1 cellular context compared by ENCODE assay signal in genomic region chr1:32013386-32014198, GRCh38.
TF ChIP-seq lines count a peak whose summit lies in the region.

TSS of gene KHDRBS1 (plus strand) at chr1:32013868. CDS start at chr1:32013996, 128 bp downstream.

TF ChIP-seq in HepG2, 621 proteins besides CTCF, POLR2A, EP300 and RAD21 (continued from another document and continues in another):
- 0 out of 2 replicates have a peak, but pooled peaks have one; percentile 67 for TF ChIP-seq CENPT (CRISPR knock-in tag; IDR thresholded peaks at IDR 0.05; ENCODE audit: low read depth)
- TF ChIP-seq STAT6 (CRISPR knock-in tag; IDR thresholded peaks at IDR 0.05; ENCODE audit: borderline replicate concordance), result no peak
- TF ChIP-seq CCDC6 (CRISPR knock-in tag; IDR thresholded peaks at IDR 0.05), result peak; percentile 63; the same call in 1 of the 2 replicates
- no peak for TF ChIP-seq MIXL1 (CRISPR knock-in tag; IDR thresholded peaks at IDR 0.05)
- TF ChIP-seq, protein P1, sequence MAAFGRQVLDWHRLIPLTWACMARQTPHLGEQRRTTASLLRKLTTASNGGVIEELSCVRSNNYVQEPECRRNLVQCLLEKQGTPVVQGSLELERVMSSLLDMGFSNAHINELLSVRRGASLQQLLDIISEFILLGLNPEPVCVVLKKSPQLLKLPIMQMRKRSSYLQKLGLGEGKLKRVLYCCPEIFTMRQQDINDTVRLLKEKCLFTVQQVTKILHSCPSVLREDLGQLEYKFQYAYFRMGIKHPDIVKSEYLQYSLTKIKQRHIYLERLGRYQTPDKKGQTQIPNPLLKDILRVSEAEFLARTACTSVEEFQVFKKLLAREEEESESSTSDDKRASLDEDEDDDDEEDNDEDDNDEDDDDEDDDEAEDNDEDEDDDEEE (CRISPR knock-in tag; IDR thresholded peaks at IDR 0.05), result no peak
- TF ChIP-seq MZF1 (CRISPR knock-in tag; IDR thresholded peaks at IDR 0.05; ENCODE audit: borderline replicate concordance), result no peak
- no peak for TF ChIP-seq SMC3 (IDR thresholded peaks at IDR 0.05; ENCODE audit: low read length)
- TF ChIP-seq ARID2 (CRISPR knock-in tag; IDR thresholded peaks at IDR 0.05; ENCODE audit: borderline replicate concordance), result peak; percentile 36; the same call in 1 of the 2 replicates
- peak; percentile 91 for TF ChIP-seq ZNF772 (CRISPR knock-in tag; IDR thresholded peaks at IDR 0.05)
- TF ChIP-seq RXRB (CRISPR knock-in tag; IDR thresholded peaks at IDR 0.05; ENCODE audit: borderline replicate concordance), result 0 out of 2 replicates have a peak, but pooled peaks have one; percentile 18
- peak; percentile 80 for TF ChIP-seq MEF2D (CRISPR knock-in tag; IDR thresholded peaks at IDR 0.05)
- TF ChIP-seq ZNF20 (CRISPR knock-in tag; IDR thresholded peaks at IDR 0.05), result no peak
- TF ChIP-seq PHF5A (CRISPR knock-in tag; IDR thresholded peaks at IDR 0.05; ENCODE audit: low read depth, unreplicated experiment), result no peak
- TF ChIP-seq ZNF562 (CRISPR knock-in tag; IDR thresholded peaks at IDR 0.05; ENCODE audit: borderline replicate concordance), result no peak
- TF ChIP-seq ZNF407 (CRISPR knock-in tag; IDR thresholded peaks at IDR 0.05; ENCODE audit: not compliant biosample characterization), result peak; percentile 52
- TF ChIP-seq NFATC3 (CRISPR knock-in tag; IDR thresholded peaks at IDR 0.05), result no peak
- TF ChIP-seq TSC22D2 (CRISPR knock-in tag; IDR thresholded peaks at IDR 0.05; ENCODE audit: borderline replicate concordance), result peak; percentile 49; the same call in 1 of the 2 replicates
- TF ChIP-seq TCF7 (IDR thresholded peaks at IDR 0.05; ENCODE audit: low read depth), result no peak
- TF ChIP-seq, protein P2, sequence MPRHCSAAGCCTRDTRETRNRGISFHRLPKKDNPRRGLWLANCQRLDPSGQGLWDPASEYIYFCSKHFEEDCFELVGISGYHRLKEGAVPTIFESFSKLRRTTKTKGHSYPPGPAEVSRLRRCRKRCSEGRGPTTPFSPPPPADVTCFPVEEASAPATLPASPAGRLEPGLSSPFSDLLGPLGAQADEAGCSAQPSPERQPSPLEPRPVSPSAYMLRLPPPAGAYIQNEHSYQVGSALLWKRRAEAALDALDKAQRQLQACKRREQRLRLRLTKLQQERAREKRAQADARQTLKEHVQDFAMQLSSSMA (CRISPR knock-in tag; IDR thresholded peaks at IDR 0.05), result no peak
- TF ChIP-seq PRMT3 (CRISPR knock-in tag; IDR thresholded peaks at IDR 0.05; ENCODE audit: borderline replicate concordance, low read depth), result 0 out of 2 replicates have a peak, but pooled peaks have one; percentile 36
- TF ChIP-seq XBP1 (CRISPR knock-in tag; IDR thresholded peaks at IDR 0.05), result no peak
- no peak for TF ChIP-seq ZNF382 (CRISPR knock-in tag; IDR thresholded peaks at IDR 0.05; ENCODE audit: borderline replicate concordance)
- TF ChIP-seq ZNF567 (CRISPR knock-in tag; IDR thresholded peaks at IDR 0.05; ENCODE audit: borderline replicate concordance), result no peak
- TF ChIP-seq, protein P3, sequence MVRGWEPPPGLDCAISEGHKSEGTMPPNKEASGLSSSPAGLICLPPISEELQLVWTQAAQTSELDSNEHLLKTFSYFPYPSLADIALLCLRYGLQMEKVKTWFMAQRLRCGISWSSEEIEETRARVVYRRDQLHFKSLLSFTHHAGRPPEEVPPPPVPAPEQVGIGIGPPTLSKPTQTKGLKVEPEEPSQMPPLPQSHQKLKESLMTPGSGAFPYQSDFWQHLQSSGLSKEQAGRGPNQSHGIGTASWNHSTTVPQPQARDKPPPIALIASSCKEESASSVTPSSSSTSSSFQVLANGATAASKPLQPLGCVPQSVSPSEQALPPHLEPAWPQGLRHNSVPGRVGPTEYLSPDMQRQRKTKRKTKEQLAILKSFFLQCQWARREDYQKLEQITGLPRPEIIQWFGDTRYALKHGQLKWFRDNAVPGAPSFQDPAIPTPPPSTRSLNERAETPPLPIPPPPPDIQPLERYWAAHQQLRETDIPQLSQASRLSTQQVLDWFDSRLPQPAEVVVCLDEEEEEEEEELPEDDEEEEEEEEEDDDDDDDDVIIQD (CRISPR knock-in tag; IDR thresholded peaks at IDR 0.05; ENCODE audit: low read depth), result peak; percentile 28; the same call in 1 of the 2 replicates
- TF ChIP-seq, protein P4, sequence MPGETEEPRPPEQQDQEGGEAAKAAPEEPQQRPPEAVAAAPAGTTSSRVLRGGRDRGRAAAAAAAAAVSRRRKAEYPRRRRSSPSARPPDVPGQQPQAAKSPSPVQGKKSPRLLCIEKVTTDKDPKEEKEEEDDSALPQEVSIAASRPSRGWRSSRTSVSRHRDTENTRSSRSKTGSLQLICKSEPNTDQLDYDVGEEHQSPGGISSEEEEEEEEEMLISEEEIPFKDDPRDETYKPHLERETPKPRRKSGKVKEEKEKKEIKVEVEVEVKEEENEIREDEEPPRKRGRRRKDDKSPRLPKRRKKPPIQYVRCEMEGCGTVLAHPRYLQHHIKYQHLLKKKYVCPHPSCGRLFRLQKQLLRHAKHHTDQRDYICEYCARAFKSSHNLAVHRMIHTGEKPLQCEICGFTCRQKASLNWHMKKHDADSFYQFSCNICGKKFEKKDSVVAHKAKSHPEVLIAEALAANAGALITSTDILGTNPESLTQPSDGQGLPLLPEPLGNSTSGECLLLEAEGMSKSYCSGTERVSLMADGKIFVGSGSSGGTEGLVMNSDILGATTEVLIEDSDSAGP (CRISPR knock-in tag; IDR thresholded peaks at IDR 0.05; ENCODE audit: borderline replicate concordance), result peak; percentile 78
- no peak for TF ChIP-seq ZNF780A (CRISPR knock-in tag; IDR thresholded peaks at IDR 0.05)
- no peak for TF ChIP-seq CHD4 (IDR thresholded peaks at IDR 0.05; ENCODE audit: borderline replicate concordance, low read length)
- peak; percentile 70 for TF ChIP-seq TGIF2 (CRISPR knock-in tag; IDR thresholded peaks at IDR 0.05)
- no peak for TF ChIP-seq PAF1 (CRISPR knock-in tag; IDR thresholded peaks at IDR 0.05)
- TF ChIP-seq ZFP37 (CRISPR knock-in tag; IDR thresholded peaks at IDR 0.05; ENCODE audit: borderline replicate concordance), result peak; percentile 81
- peak; percentile 64 for TF ChIP-seq ZFP90 (CRISPR knock-in tag; IDR thresholded peaks at IDR 0.05; ENCODE audit: borderline replicate concordance)
- no peak for TF ChIP-seq FOXJ3 (CRISPR knock-in tag; IDR thresholded peaks at IDR 0.05; ENCODE audit: borderline replicate concordance)
- TF ChIP-seq ZNF230 (CRISPR knock-in tag; IDR thresholded peaks at IDR 0.05), result peak; percentile 95; the same call in 1 of the 2 replicates
- TF ChIP-seq, protein P5, sequence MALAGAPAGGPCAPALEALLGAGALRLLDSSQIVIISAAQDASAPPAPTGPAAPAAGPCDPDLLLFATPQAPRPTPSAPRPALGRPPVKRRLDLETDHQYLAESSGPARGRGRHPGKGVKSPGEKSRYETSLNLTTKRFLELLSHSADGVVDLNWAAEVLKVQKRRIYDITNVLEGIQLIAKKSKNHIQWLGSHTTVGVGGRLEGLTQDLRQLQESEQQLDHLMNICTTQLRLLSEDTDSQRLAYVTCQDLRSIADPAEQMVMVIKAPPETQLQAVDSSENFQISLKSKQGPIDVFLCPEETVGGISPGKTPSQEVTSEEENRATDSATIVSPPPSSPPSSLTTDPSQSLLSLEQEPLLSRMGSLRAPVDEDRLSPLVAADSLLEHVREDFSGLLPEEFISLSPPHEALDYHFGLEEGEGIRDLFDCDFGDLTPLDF (CRISPR knock-in tag; IDR thresholded peaks at IDR 0.05), result peak; percentile 61; the same call in 1 of the 2 replicates
- TF ChIP-seq, protein P6, sequence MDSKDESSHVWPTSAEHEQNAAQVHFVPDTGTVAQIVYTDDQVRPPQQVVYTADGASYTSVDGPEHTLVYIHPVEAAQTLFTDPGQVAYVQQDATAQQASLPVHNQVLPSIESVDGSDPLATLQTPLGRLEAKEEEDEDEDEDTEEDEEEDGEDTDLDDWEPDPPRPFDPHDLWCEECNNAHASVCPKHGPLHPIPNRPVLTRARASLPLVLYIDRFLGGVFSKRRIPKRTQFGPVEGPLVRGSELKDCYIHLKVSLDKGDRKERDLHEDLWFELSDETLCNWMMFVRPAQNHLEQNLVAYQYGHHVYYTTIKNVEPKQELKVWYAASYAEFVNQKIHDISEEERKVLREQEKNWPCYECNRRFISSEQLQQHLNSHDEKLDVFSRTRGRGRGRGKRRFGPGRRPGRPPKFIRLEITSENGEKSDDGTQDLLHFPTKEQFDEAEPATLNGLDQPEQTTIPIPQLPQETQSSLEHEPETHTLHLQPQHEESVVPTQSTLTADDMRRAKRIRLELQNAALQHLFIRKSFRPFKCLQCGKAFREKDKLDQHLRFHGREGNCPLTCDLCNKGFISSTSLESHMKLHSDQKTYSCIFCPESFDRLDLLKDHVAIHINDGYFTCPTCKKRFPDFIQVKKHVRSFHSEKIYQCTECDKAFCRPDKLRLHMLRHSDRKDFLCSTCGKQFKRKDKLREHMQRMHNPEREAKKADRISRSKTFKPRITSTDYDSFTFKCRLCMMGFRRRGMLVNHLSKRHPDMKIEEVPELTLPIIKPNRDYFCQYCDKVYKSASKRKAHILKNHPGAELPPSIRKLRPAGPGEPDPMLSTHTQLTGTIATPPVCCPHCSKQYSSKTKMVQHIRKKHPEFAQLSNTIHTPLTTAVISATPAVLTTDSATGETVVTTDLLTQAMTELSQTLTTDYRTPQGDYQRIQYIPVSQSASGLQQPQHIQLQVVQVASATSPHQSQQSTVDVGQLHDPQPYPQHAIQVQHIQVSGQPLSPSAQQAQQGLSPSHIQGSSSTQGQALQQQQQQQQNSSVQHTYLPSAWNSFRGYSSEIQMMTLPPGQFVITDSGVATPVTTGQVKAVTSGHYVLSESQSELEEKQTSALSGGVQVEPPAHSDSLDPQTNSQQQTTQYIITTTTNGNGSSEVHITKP (CRISPR knock-in tag; IDR thresholded peaks at IDR 0.05; ENCODE audit: low read depth), result peak; percentile 23; the same call in 1 of the 2 replicates
- TF ChIP-seq THAP11 (CRISPR knock-in tag; IDR thresholded peaks at IDR 0.05), result peak; percentile 74
